Comparison of ENCODE assay signal across 19 cellular contexts in genomic region chr6:150118642-150119041, GRCh38. TPM values are rescaled to one million over a fixed set of nuclear protein-coding genes. Genes with fewer than 3 reads are reported as not detected.
DNase-seq lines count a peak whose midpoint lies in the region; ATAC-seq, FAIRE-seq and TF ChIP-seq lines count a peak whose summit lies in the region.
"Had no signal": no experiment of that assay in that cellular context is flagged by ENCODE, and none has a peak within 500 bp of the region (broad histone marks: within the 10 kb centered on the region; RNA-seq: fewer than 3 reads in every experiment).

No MANE protein-coding gene starts in this region.

- TF ChIP-seq EP300 in HepG2 (IDR thresholded peaks at IDR 0.05; ENCODE audit: low read depth in 2 of 2, low read length in 2 of 2) (no peak), HepG2 (CRISPR knock-in tag; IDR thresholded peaks at IDR 0.05; ENCODE audit: borderline replicate concordance) (no peak)

- CTCF ChIA-PET in PC-9 (lab: Charles Lee) (no interaction called here), HepG2 (lab: Yijun Ruan, JAX; ENCODE audit: low intra/inter-chr PET ratio, low total read pairs) (no interaction called here)

- WGBS in HepG2 (ENCODE audit: low lambda C conversion rate), result 15% methylated on average over 9 of the region's 9 CpGs

- peak overlapping the region in 8 of 11 experiments; percentile 21 to 70 (median 63); a peak in 16 of 22 replicates for H3K9ac ChIP-seq in BLaER1 treated with 17β-estradiol and CSF1 and Interleukin-3, amounts not matched to agents 10 nM and 100 nM
- H3K9ac ChIP-seq in Loucy (ENCODE audit: low read depth, low read length, poor library complexity, severe bottlenecking), result peak overlapping the region; percentile 11
- H3K9ac ChIP-seq in HepG2 (ENCODE audit: insufficient read depth, low read depth, low read length), result no peak overlapping the region

- peak overlapping the region in 5 of 10 experiments; percentile 19 to 41 (median 31); a peak in 7 of 20 replicates for H3K4me3 ChIP-seq in BLaER1 treated with 17β-estradiol and CSF1 and Interleukin-3, amounts not matched to agents 10 nM and 100 nM
- H3K4me3 ChIP-seq in Loucy (ENCODE audit: low read length, poor library complexity, severe bottlenecking) (peak overlapping the region; percentile 50), PC-9 (no peak overlapping the region), HepG2 (replicated peaks in 1 of 3; ENCODE audit: insufficient read depth in 1 of 3, low read depth in 2 of 3, low read length in 3 of 3) (no peak overlapping the region)
- H3K4me3 ChIP-seq: breast epithelium, right atrium auricular region had no signal

- H3K9me3 ChIP-seq in BLaER1 treated with 17β-estradiol and CSF1 and Interleukin-3, amounts not matched to agents 10 nM and 100 nM (replicated peaks in 1 of 11), result peaks cover 12 to 21% (median 13%) of the 10 kb centered on the region in 11 experiments
- H3K9me3 ChIP-seq in Loucy (ENCODE audit: insufficient read depth, low read depth, low read length) (no peaks in the 10 kb centered on the region), PC-9 (ENCODE audit: insufficient read depth, low read depth) (no peaks in the 10 kb centered on the region), HepG2 (ENCODE audit: low read length) (no peaks in the 10 kb centered on the region)
- H3K9me3 ChIP-seq: breast epithelium, right atrium auricular region had no signal

- H3K27ac ChIP-seq in BLaER1 treated with 17β-estradiol and CSF1 and Interleukin-3, amounts not matched to agents 10 nM and 100 nM, result peak overlapping the region in 9 of 11 experiments; percentile 21 to 80 (median 72); a peak in 17 of 22 replicates
- H3K27ac ChIP-seq in PC-9 (no peak overlapping the region), HepG2 (ENCODE audit: extremely low read length, insufficient read depth, low read length) (no peak overlapping the region)
- H3K27ac ChIP-seq: breast epithelium, right atrium auricular region had no signal

- POLR2A ChIA-PET in PC-9 (lab: Charles Lee; ENCODE audit: unreplicated experiment) (no interaction called here), HepG2 (lab: Yijun Ruan, JAX) (no interaction called here)

- TF ChIP-seq RAD21 in HepG2 (CRISPR knock-in tag; IDR thresholded peaks at IDR 0.05), result no peak

- H3F3A ChIP-seq in Loucy (ENCODE audit: low read depth) (peaks cover 4% of the 10 kb centered on the region; the same call in 1 of the 2 replicates), PC-9 (ENCODE audit: insufficient read depth, low read depth) (0 out of 2 replicates have a peak, but pooled peaks cover 4% of the 10 kb centered on the region)

- H3K79me2 ChIP-seq in Loucy (ENCODE audit: insufficient read depth, low read length), result no peaks in the 10 kb centered on the region
- no peaks in the 10 kb centered on the region for H3K79me2 ChIP-seq in PC-9 (ENCODE audit: low read depth)
- H3K79me2 ChIP-seq in HepG2 (ENCODE audit: insufficient read depth, low read length), result no peaks in the 10 kb centered on the region

- no peak for TF ChIP-seq CTCF in Loucy (conservative IDR thresholded peaks at IDR 0.05; ENCODE audit: low read length)
- no peak for TF ChIP-seq CTCF in PC-9 (conservative IDR thresholded peaks at IDR 0.05)
- no peak for TF ChIP-seq CTCF in HepG2 (CRISPR knock-in tag; IDR thresholded peaks at IDR 0.05)

- in situ Hi-C loops in HepG2 (cut with HindIII; ENCODE audit: extremely low pct_ligation_motif_present, low pct_unique_long_range_greater_than_20kb), result no loop called here
- in situ Hi-C loops in KBM-7 (cut with MboI; ENCODE audit: low pct_unique_long_range_greater_than_20kb, low sequenced_read_pairs), result no loop called here

- peak overlapping the region; percentile 61 to 94 (median 90) for H3K4me2 ChIP-seq in BLaER1 treated with 17β-estradiol and CSF1 and Interleukin-3, amounts not matched to agents 10 nM and 100 nM
- H3K4me2 ChIP-seq in Loucy (ENCODE audit: low read depth, low read length, poor library complexity, severe bottlenecking), result peak overlapping the region; percentile 61
- H3K4me2 ChIP-seq in PC-9, result peak overlapping the region; percentile 48
- H3K4me2 ChIP-seq in HepG2 (ENCODE audit: low read depth, low read length), result no peak overlapping the region

- no peaks in the 10 kb centered on the region for H3K9me2 ChIP-seq in Loucy (replicated peaks; ENCODE audit: low read depth, low read length)
- no peaks in the 10 kb centered on the region for H3K9me2 ChIP-seq in PC-9 (ENCODE audit: insufficient read depth)

- no peak for FAIRE-seq in HepG2 (lab: Jason Lieb, UNC)
- FAIRE-seq: D721Med, HTR-8/SVneo, TTC549 had no signal

- ATAC-seq in HepG2, result peak; percentile 81
- ATAC-seq in GM18519 (IDR thresholded peaks at IDR 0.05; ENCODE audit: low FRiP score, unreplicated experiment), result no peak
- no peak for ATAC-seq in HG02970 (IDR thresholded peaks at IDR 0.05; ENCODE audit: low FRiP score, unreplicated experiment)
- ATAC-seq: activated T-cell treated with anti-CD3 and anti-CD28 coated beads, Interleukin-2, amount 50 U/mL, for 4 hours had no signal

- no peaks in the 10 kb centered on the region for H4K20me1 ChIP-seq in BLaER1 treated with 17β-estradiol and CSF1 and Interleukin-3, amounts not matched to agents 10 nM and 100 nM
- no peaks in the 10 kb centered on the region for H4K20me1 ChIP-seq in Loucy (ENCODE audit: insufficient read depth, low read length, poor library complexity, severe bottlenecking)
- H4K20me1 ChIP-seq in PC-9 (ENCODE audit: insufficient read depth), result no peaks in the 10 kb centered on the region
- H4K20me1 ChIP-seq in HepG2 (ENCODE audit: insufficient read depth, low read length), result no peaks in the 10 kb centered on the region

- TF ChIP-seq POLR2A in HepG2 (IDR thresholded peaks at IDR 0.05; ENCODE audit: insufficient read depth in 1 of 2, low read depth in 2 of 2, low read length in 2 of 2), result no peak

- H3K4me1 ChIP-seq in BLaER1 treated with 17β-estradiol and CSF1 and Interleukin-3, amounts not matched to agents 10 nM and 100 nM, result peaks cover 21 to 95% (median 83%) of the 10 kb centered on the region in 10 experiments
- H3K4me1 ChIP-seq in Loucy (ENCODE audit: insufficient read depth, low read length, poor library complexity, severe bottlenecking) (peaks cover 38% of the 10 kb centered on the region), PC-9 (replicated peaks; ENCODE audit: insufficient read depth) (peaks cover 17% of the 10 kb centered on the region), HepG2 (ENCODE audit: insufficient read depth, low read length) (peaks cover 8% of the 10 kb centered on the region; the same call in 1 of the 2 replicates)
- H3K4me1 ChIP-seq: breast epithelium had no signal

- BruUV-seq in PC-9 (replicated peaks; lab: Mats Ljungman, UMichigan), result no TSS peak
- BruUV-seq in HepG2 (replicated peaks; lab: Mats Ljungman, UMichigan), result no TSS peak

- intact Hi-C loops in PC-9 (cut with micrococcal nuclease; ENCODE audit: unreplicated experiment), result no loop called here
- intact Hi-C loops in HepG2 (cut with micrococcal nuclease; ENCODE audit: unreplicated experiment), result no loop called here

- DNase-seq in PC-9 (peak in 1 of 2 experiments; percentile 78), HepG2 (ENCODE audit: low spot score) (peak; percentile 32), KBM-7 (no peak), NCI-H2227 (lab: John Stamatoyannopoulos, UW; ENCODE audit: unreplicated experiment) (no peak)
- DNase-seq: activated CD4-positive, alpha-beta T cell treated with anti-CD3 and anti-CD28 coated beads, Interleukin-2, amount 10 ng/mL, durations not matched to agents 7 days and 5 days; activated naive CD8-positive, alpha-beta T cell treated with anti-CD3 and anti-CD28 coated beads, Interleukin-2, amount 10 ng/mL, durations not matched to agents 7 days and 5 days; activated T-cell treated with anti-CD3 and anti-CD28 coated beads, Interleukin-2, amount 50 U/mL, for 4 hours; GOT3; nephron progenitor cell; substantia nigra had no signal

- H2AFZ ChIP-seq in Loucy (ENCODE audit: low read length) (no peak overlapping the region), PC-9 (no peak overlapping the region), HepG2 (ENCODE audit: low read length) (no peak overlapping the region)

- H3K36me3 ChIP-seq in BLaER1 treated with 17β-estradiol and CSF1 and Interleukin-3, amounts not matched to agents 10 nM and 100 nM, result no peaks in the 10 kb centered on the region
- no peaks in the 10 kb centered on the region for H3K36me3 ChIP-seq in Loucy (ENCODE audit: insufficient read depth, low read length)
- H3K36me3 ChIP-seq in PC-9 (ENCODE audit: low read depth), result no peaks in the 10 kb centered on the region
- H3K36me3 ChIP-seq in HepG2 (replicated peaks in 1 of 2; ENCODE audit: control insufficient read depth in 1 of 2, insufficient read depth in 2 of 2, low read length in 2 of 2), result no peaks in the 10 kb centered on the region
- H3K36me3 ChIP-seq: breast epithelium, right atrium auricular region had no signal

- H3K27me3 ChIP-seq in BLaER1 treated with 17β-estradiol and CSF1 and Interleukin-3, amounts not matched to agents 10 nM and 100 nM, result 0 out of 22 replicates have a peak, but pooled peaks cover 0 to 8% (median 0%) of the 10 kb centered on the region in 11 experiments
- H3K27me3 ChIP-seq in Loucy (ENCODE audit: insufficient read depth, low read length, poor library complexity, severe bottlenecking) (no peaks in the 10 kb centered on the region), PC-9 (ENCODE audit: insufficient read depth, low read depth) (no peaks in the 10 kb centered on the region), HepG2 (ENCODE audit: control insufficient read depth in 1 of 2, insufficient read depth in 2 of 2, low read length in 2 of 2) (peaks cover 0 to 11% of the 10 kb centered on the region in 2 experiments; a peak in 3 of 5 replicates)
- H3K27me3 ChIP-seq: breast epithelium, right atrium auricular region had no signal

RNA-seq across cellular contexts. Expression of gene PPP1R14C, which starts 24.2 kb away (rescaled TPM):
- total RNA-seq in PC-9 (2021) (9.8 and 12.1 TPM in 2 replicates), HepG2 (2016; rRNA removed; fragmentation: Illumina TruSeq; extraction: Trizol) (not detected in 2 replicates)
- total RNA-seq in HepG2 (2016; cell fraction: cytosol; rRNA removed; fragmentation: Illumina TruSeq; extraction: Trizol; ENCODE audit: low read depth), result not detected in 2 replicates
- not detected in 2 replicates for total RNA-seq in HepG2 (2016; cell fraction: insoluble cytoplasmic fraction; rRNA removed; fragmentation: Illumina TruSeq; extraction: Trizol)
- not detected in 2 replicates for total RNA-seq in HepG2 (2016; cell fraction: membrane; rRNA removed; fragmentation: Illumina TruSeq; extraction: Trizol)
- total RNA-seq in HepG2 (2016; cell fraction: nucleus; rRNA removed; fragmentation: Illumina TruSeq; extraction: Trizol), result not detected in 2 replicates
- polyA plus RNA-seq in HepG2 (2011; rRNA removed), result not detected in 2 replicates
- not detected in 2 replicates for polyA plus RNA-seq in HepG2 (2011; cell fraction: cytosol; rRNA removed)
- not detected in 2 replicates for polyA plus RNA-seq in HepG2 (2011; cell fraction: nucleus; rRNA removed)
- not detected in 2 replicates for polyA plus RNA-seq in HepG2 (2012)
- not detected in 2 replicates for polyA plus RNA-seq in HepG2 (2016; cell fraction: cytosol; fragmentation: Illumina TruSeq; extraction: Trizol; ENCODE audit: low read depth)
- not detected in 2 replicates for polyA plus RNA-seq in HepG2 (2016; cell fraction: insoluble cytoplasmic fraction; fragmentation: Illumina TruSeq; extraction: Trizol; ENCODE audit: low read depth)
- not detected in 2 replicates for polyA plus RNA-seq in HepG2 (2016; cell fraction: membrane; fragmentation: Illumina TruSeq; extraction: Trizol; ENCODE audit: low read depth)
- not detected in 2 replicates for polyA plus RNA-seq in HepG2 (2016; cell fraction: nucleus; fragmentation: Illumina TruSeq; extraction: Trizol; ENCODE audit: insufficient read depth, low read depth)
- polyA minus RNA-seq in HepG2 (2011; rRNA and poly(A)+ RNA removed; ENCODE audit: low replicate concordance), result not detected in 2 replicates
- not detected in 2 replicates for polyA minus RNA-seq in HepG2 (2011; cell fraction: cytosol; rRNA and poly(A)+ RNA removed)
- not detected in 2 replicates for polyA minus RNA-seq in HepG2 (2011; cell fraction: nucleus; rRNA and poly(A)+ RNA removed)
- total RNA-seq: activated CD4-positive, alpha-beta T cell treated with anti-CD3 and anti-CD28 coated beads, Interleukin-2, amount 10 ng/mL, durations not matched to agents 7 days and 5 days; activated naive CD8-positive, alpha-beta T cell treated with anti-CD3 and anti-CD28 coated beads, Interleukin-2, amount 10 ng/mL, durations not matched to agents 7 days and 5 days had no signal

RNA-seq across cellular contexts. Expression of gene ULBP3, which starts 49.7 kb away (rescaled TPM):
- total RNA-seq in PC-9 (2021) (3.8 and 4.2 TPM in 2 replicates), HepG2 (2016; rRNA removed; fragmentation: Illumina TruSeq; extraction: Trizol) (0.42 and 0.56 TPM in 2 replicates)
- not detected in 2 replicates for total RNA-seq in HepG2 (2016; cell fraction: cytosol; rRNA removed; fragmentation: Illumina TruSeq; extraction: Trizol; ENCODE audit: low read depth)
- 0.19 and 0.78 TPM in 2 replicates for total RNA-seq in HepG2 (2016; cell fraction: insoluble cytoplasmic fraction; rRNA removed; fragmentation: Illumina TruSeq; extraction: Trizol)
- total RNA-seq in HepG2 (2016; cell fraction: membrane; rRNA removed; fragmentation: Illumina TruSeq; extraction: Trizol), result 0.28 and 0.43 TPM in 2 replicates
- total RNA-seq in HepG2 (2016; cell fraction: nucleus; rRNA removed; fragmentation: Illumina TruSeq; extraction: Trizol), result 0.94 and 0.96 TPM in 2 replicates
- 0.22 and 0.48 TPM in 2 replicates for polyA plus RNA-seq in HepG2 (2011; rRNA removed)
- 0.41 and 0.51 TPM in 2 replicates for polyA plus RNA-seq in HepG2 (2011; cell fraction: cytosol; rRNA removed)
- 0.14 TPM in 1 of 2 replicates, not detected in the other for polyA plus RNA-seq in HepG2 (2011; cell fraction: nucleus; rRNA removed)
- not detected in 2 replicates for polyA plus RNA-seq in HepG2 (2012)
- polyA plus RNA-seq in HepG2 (2016; cell fraction: cytosol; fragmentation: Illumina TruSeq; extraction: Trizol; ENCODE audit: low read depth), result not detected in 2 replicates
- polyA plus RNA-seq in HepG2 (2016; cell fraction: insoluble cytoplasmic fraction; fragmentation: Illumina TruSeq; extraction: Trizol; ENCODE audit: low read depth), result 0.38 TPM in 1 of 2 replicates, not detected in the other
- not detected in 2 replicates for polyA plus RNA-seq in HepG2 (2016; cell fraction: membrane; fragmentation: Illumina TruSeq; extraction: Trizol; ENCODE audit: low read depth)
- polyA plus RNA-seq in HepG2 (2016; cell fraction: nucleus; fragmentation: Illumina TruSeq; extraction: Trizol; ENCODE audit: insufficient read depth, low read depth), result not detected in 2 replicates
- 0.30 and 10.9 TPM in 2 replicates for polyA minus RNA-seq in HepG2 (2011; rRNA and poly(A)+ RNA removed; ENCODE audit: low replicate concordance)
- 0.79 TPM in 1 of 2 replicates, not detected in the other for polyA minus RNA-seq in HepG2 (2011; cell fraction: cytosol; rRNA and poly(A)+ RNA removed)
- polyA minus RNA-seq in HepG2 (2011; cell fraction: nucleus; rRNA and poly(A)+ RNA removed), result not detected in 2 replicates

Comparison
In these comparisons a context has a peak if more than half of its experiments do, and no peak if none do; other contexts are left out.
1. H3K27ac ChIP-seq: peak in BLaER1 treated with 17β-estradiol and CSF1 and Interleukin-3, amounts not matched to agents 10 nM and 100 nM (9 of 11); none in PC-9 (single experiment) and HepG2 (single experiment).
2. RNA of gene PPP1R14C, which starts 24.2 kb away (total RNA-seq): 9.8 to 12.1 TPM in PC-9; not detected in HepG2; every median in the first group is over 10 times any median in the second.